ENCODE assay signal across 8 cellular contexts in the genomic region with DNA sequence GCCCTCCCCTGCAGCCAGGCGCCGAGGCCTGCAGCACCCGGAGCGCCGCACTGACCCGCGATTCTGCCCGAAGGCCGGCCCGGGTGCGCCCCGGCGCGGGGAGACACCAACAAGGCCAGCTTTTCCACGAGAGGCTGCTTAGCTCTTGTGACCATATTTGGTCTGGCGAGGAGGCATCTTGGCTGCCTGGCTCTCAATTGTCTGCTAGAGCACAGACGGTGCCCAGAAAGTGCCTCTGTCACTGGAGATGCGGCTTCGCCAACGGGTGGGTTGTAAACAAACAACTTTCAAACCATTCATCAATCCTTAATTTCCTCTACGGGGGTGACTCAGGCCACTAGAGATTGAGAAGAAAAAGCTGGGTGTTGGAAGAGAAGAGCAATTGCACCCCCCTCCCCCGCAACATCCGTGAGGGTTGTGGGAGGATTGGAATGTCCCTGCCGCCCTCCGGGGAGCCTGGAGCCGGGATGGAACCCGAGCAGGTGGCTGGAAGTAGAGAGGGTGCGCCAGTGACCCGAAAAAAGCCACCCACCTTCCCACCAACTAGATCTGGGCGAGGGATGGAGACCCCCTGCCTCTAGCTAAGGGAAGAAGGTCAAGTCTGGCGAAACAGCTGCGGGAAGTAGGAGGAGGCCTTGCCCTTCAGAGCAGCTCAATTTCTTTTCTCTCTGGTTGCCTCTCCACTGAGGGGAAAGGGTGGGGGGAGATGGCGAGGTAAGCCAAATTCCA. TPM values are rescaled to one million over a fixed set of nuclear protein-coding genes. Genes with fewer than 3 reads are reported as not detected.
A peak's percentile ranks its signal among the peaks of the same experiment; 100 is the strongest.
DNase-seq lines count a peak whose midpoint lies in the region; ATAC-seq, FAIRE-seq and TF ChIP-seq lines count a peak whose summit lies in the region.

No MANE protein-coding gene starts in this region.

- H3K4me1 ChIP-seq in BE2C = no peaks in the 10 kb centered on the region

- H3K4me3 ChIP-seq in BE2C (ENCODE audit: low read depth, low read length) = peak overlapping the region; percentile 68

- H3K36me3 Mint-ChIP-seq in neural crest cell (ENCODE audit: low read depth) = peaks cover 10% of the 10 kb centered on the region

- ATAC-seq in GM18861 (IDR thresholded peaks at IDR 0.05; ENCODE audit: unreplicated experiment) (peak; percentile 77), HG03025 (IDR thresholded peaks at IDR 0.05; ENCODE audit: low FRiP score, unreplicated experiment) (peak; percentile 80)

- TF ChIP-seq CTCF in BE2C (IDR thresholded peaks at IDR 0.05; ENCODE audit: low read depth, low read length) (no peak), neural crest cell (conservative IDR thresholded peaks at IDR 0.05) (no peak)

- peak overlapping the region; percentile 100 for H3K4me3 Mint-ChIP-seq in neural crest cell

- no peaks in the 10 kb centered on the region for H3K27me3 Mint-ChIP-seq in neural crest cell (ENCODE audit: low read depth)

- no peaks in the 10 kb centered on the region for H3K9me3 Mint-ChIP-seq in neural crest cell

- no peak for FAIRE-seq in frontal cortex (lab: Jason Lieb, UNC)

- peaks cover 69% of the 10 kb centered on the region for H3K4me1 Mint-ChIP-seq in neural crest cell

- H3K9me3 ChIP-seq in BE2C = no peaks in the 10 kb centered on the region; the same call in 1 of the 2 replicates

- peaks cover 10% of the 10 kb centered on the region for H3K27me3 ChIP-seq in BE2C

- peak overlapping the region; percentile 99 for H3K27ac Mint-ChIP-seq in neural crest cell (ENCODE audit: unreplicated experiment)

- H3K36me3 ChIP-seq in BE2C = no peaks in the 10 kb centered on the region

- DNase-seq in BE2C (peak; percentile 51), NCI-H524 treated with DMSO at 0.1 percent for 48 hours (lab: John Stamatoyannopoulos, UW) (peak; percentile 23), frontal cortex (ENCODE audit: low spot score in 2 of 2) (peak; percentile 72 to 78), neural crest cell (ENCODE audit: low read depth, low spot score) (no peak), MV-4-11 (lab: John Stamatoyannopoulos, UW) (no peak)
- DNase-seq in activated naive CD4-positive, alpha-beta T cell treated with anti-CD3 and anti-CD28 coated beads, Interleukin-2, amount 50 U/mL, for 16 hours = peak; percentile 11

RNA-seq across cellular contexts. Expression of a gene that starts 0.8 kb away (rescaled TPM):
- polyA plus RNA-seq in BE2C (2012; ENCODE audit: insufficient read depth, insufficient read length, low read depth) = 1.7 TPM
- total RNA-seq in frontal cortex (6.1 TPM), neural crest cell (34.5 and 35.6 TPM in 2 replicates)

Comparison
In these comparisons a context has a peak if more than half of its experiments do, and no peak if none do; other contexts are left out.
1. DNase-seq: peak in BE2C (single experiment), NCI-H524 treated with DMSO at 0.1 percent for 48 hours (single experiment), activated naive CD4-positive, alpha-beta T cell treated with anti-CD3 and anti-CD28 coated beads, Interleukin-2, amount 50 U/mL, for 16 hours (single experiment) and frontal cortex (2 of 2); none in neural crest cell (single experiment) and MV-4-11 (single experiment).